In genomic region chr18:48749768-48750167, GRCh38 we compare ENCODE assay signal across 17 cellular contexts.
A peak's percentile ranks its signal among the peaks of the same experiment; 100 is the strongest.
DNase-seq lines count a peak whose midpoint lies in the region; ATAC-seq, FAIRE-seq and TF ChIP-seq lines count a peak whose summit lies in the region.
"Had no signal": no experiment of that assay in that cellular context is flagged by ENCODE, and none has a peak within 500 bp of the region (broad histone marks: within the 10 kb centered on the region; RNA-seq: fewer than 3 reads in every experiment).

No MANE protein-coding gene starts in this region.

- H3K9me3 ChIP-seq in gastrocnemius medialis: no peaks in the 10 kb centered on the region
- H3K9me3 ChIP-seq: stomach had no signal

- H3K4me1 ChIP-seq in gastrocnemius medialis: peaks cover 14 to 19% of the 10 kb centered on the region in 2 donors

- peak overlapping the region in 3 of 4 donors; percentile 41 to 62 (median 62) for H3K27ac ChIP-seq in gastrocnemius medialis
- H3K27ac ChIP-seq: C4-2B, hepatocyte had no signal

- H3K27ac Mint-ChIP-seq in naive thymus-derived CD8-positive, alpha-beta T cell: no peak overlapping the region
- H3K27ac Mint-ChIP-seq: nephron had no signal

- H3K4me3 ChIP-seq in cardiac fibroblast (replicated peaks in 1 of 2; ENCODE audit: low read depth in 2 of 2, low read length in 2 of 2): no peak overlapping the region
- H3K4me3 ChIP-seq in gastrocnemius medialis: no peak overlapping the region
- H3K4me3 ChIP-seq: hepatocyte, stomach had no signal

- no peaks in the 10 kb centered on the region for H3K36me3 Mint-ChIP-seq in naive thymus-derived CD8-positive, alpha-beta T cell

- no peaks in the 10 kb centered on the region for H3K9me3 Mint-ChIP-seq in naive thymus-derived CD8-positive, alpha-beta T cell
- H3K9me3 Mint-ChIP-seq: nephron had no signal

- ATAC-seq in left ventricle myocardium superior (peak; percentile 90), gastrocnemius medialis (peak; percentile 72 to 83), HG03565 (IDR thresholded peaks at IDR 0.05; ENCODE audit: unreplicated experiment) (no peak)
- ATAC-seq in naive thymus-derived CD8-positive, alpha-beta T cell: no peak

- FAIRE-seq in D721Med (lab: Jason Lieb, UNC): no peak
- FAIRE-seq: bronchial epithelial cell had no signal

- intact Hi-C loops in left ventricle myocardium superior (cut with micrococcal nuclease) (no loop called here), gastrocnemius medialis (cut with DNase I; ENCODE audit: low total_unique reads) (no loop called here)

- TF ChIP-seq CTCF in cardiac fibroblast (IDR thresholded peaks at IDR 0.05; ENCODE audit: low read depth, low read length) (peak; percentile 16), gastrocnemius medialis (IDR thresholded peaks at IDR 0.05 in 4 of 5, conservative IDR thresholded peaks at IDR 0.05 in 1 of 5) (peak in 3 of 5 experiments; percentile 10 to 30 (median 25)), D721Med (IDR thresholded peaks at IDR 0.05; ENCODE audit: insufficient read depth, missing control alignments) (no peak)

- H3K4me1 Mint-ChIP-seq in naive thymus-derived CD8-positive, alpha-beta T cell: no peaks in the 10 kb centered on the region

- H3K4me3 Mint-ChIP-seq in naive thymus-derived CD8-positive, alpha-beta T cell: no peak overlapping the region
- H3K4me3 Mint-ChIP-seq: nephron had no signal

- POLR2A ChIA-PET in naive thymus-derived CD8-positive, alpha-beta T cell (lab: Charles Lee): no interaction called here

- DNase-seq in AG20443 (ENCODE audit: low spot score): peak; percentile 91
- peak; percentile 82 to 90 for DNase-seq in cardiac fibroblast (ENCODE audit: low read depth in 2 of 2)
- peak; percentile 83 for DNase-seq in left ventricle myocardium superior
- DNase-seq in gastrocnemius medialis: peak; percentile 18 to 51
- no peak for DNase-seq in D721Med (ENCODE audit: insufficient read length, low spot score)
- DNase-seq in NCI-H1436 treated with DMSO at 0.1 percent for 48 hours (lab: John Stamatoyannopoulos, UW): no peak
- no peak for DNase-seq in naive thymus-derived CD8-positive, alpha-beta T cell
- DNase-seq: activated CD8-positive, alpha-beta memory T cell treated with anti-CD3 and anti-CD28 coated beads, Interleukin-2, amount 50 U/mL, for 48 hours; NCI-H1694; stimulated activated CD4-positive, alpha-beta T cell treated with anti-CD3 and anti-CD28 coated beads, Interleukin-2, amount 100 ng/mL, for 48 hours; stomach; T-helper 9 cell had no signal

- no peaks in the 10 kb centered on the region for H3K36me3 ChIP-seq in gastrocnemius medialis
- H3K36me3 ChIP-seq: stomach had no signal

- in situ Hi-C loops in gastrocnemius medialis (cut with MboI; ENCODE audit: low sequenced_read_pairs in 4 of 4): no loop called here

- TF ChIP-seq POLR2A in gastrocnemius medialis (IDR thresholded peaks at IDR 0.05): no peak

- H3K27me3 Mint-ChIP-seq in naive thymus-derived CD8-positive, alpha-beta T cell: no peaks in the 10 kb centered on the region

- no peaks in the 10 kb centered on the region for H3K27me3 ChIP-seq in gastrocnemius medialis
- H3K27me3 ChIP-seq: hepatocyte, stomach had no signal

Comparison
In these comparisons a context has a peak if more than half of its experiments do, and no peak if none do; other contexts are left out.
1. DNase-seq: peak in AG20443 (single experiment), cardiac fibroblast (2 of 2), left ventricle myocardium superior (single experiment) and gastrocnemius medialis (2 of 2); none in D721Med (single experiment), NCI-H1436 treated with DMSO at 0.1 percent for 48 hours (single experiment) and naive thymus-derived CD8-positive, alpha-beta T cell (0 of 10).
2. ATAC-seq: peak in left ventricle myocardium superior (single experiment) and gastrocnemius medialis (2 of 2); none in HG03565 (single experiment) and naive thymus-derived CD8-positive, alpha-beta T cell (0 of 2).